In the genomic region with DNA sequence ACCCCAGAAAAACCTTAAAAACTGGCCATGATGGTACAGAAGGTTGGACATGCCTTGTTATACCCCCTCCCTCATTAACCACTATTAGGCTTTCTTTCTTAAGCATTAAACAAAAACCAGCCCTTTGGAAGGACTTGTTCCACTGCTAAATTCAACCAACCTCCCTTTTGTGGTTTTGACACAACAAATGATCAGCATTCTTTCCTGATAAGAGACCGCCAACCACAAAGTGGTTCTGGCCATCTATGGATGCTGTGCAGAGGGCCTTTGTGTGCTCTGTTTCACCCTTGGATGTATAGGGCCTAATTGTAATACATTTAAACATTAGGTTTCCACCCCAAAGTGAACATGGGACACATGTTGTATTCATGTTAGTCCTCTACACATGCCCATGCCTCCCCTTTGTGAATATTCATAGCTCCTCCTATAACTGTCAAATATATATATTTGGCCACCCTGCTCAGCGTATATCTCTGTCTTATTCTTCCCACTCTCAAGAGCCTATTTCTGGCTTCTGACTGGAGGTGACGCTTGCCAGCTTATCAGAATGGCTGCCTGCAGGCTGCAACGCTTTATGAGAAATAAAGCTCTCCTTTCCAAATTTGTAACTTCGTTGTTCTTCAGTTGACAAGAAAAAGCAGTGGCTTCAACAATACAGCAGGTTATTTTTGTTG, we compare ENCODE assay signal across 1 cellular context.
A peak's percentile ranks its signal among the peaks of the same experiment; 100 is the strongest.
TF ChIP-seq lines count a peak whose summit lies in the region.

No MANE protein-coding gene starts in this region.

TF ChIP-seq in K562, 482 proteins besides CTCF, POLR2A, EP300 and RAD21:
- no peak for TF ChIP-seq DMBX1 (CRISPR knock-in tag; IDR thresholded peaks at IDR 0.05; ENCODE audit: borderline replicate concordance)
- peak; percentile 59; the same call in 1 of the 2 replicates for TF ChIP-seq ESRRA (IDR thresholded peaks at IDR 0.05; ENCODE audit: borderline replicate concordance, low read depth)
- TF ChIP-seq, protein P1, sequence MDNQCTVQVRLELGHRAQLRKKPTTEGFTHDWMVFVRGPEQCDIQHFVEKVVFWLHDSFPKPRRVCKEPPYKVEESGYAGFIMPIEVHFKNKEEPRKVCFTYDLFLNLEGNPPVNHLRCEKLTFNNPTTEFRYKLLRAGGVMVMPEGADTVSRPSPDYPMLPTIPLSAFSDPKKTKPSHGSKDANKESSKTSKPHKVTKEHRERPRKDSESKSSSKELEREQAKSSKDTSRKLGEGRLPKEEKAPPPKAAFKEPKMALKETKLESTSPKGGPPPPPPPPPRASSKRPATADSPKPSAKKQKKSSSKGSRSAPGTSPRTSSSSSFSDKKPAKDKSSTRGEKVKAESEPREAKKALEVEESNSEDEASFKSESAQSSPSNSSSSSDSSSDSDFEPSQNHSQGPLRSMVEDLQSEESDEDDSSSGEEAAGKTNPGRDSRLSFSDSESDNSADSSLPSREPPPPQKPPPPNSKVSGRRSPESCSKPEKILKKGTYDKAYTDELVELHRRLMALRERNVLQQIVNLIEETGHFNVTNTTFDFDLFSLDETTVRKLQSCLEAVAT (IDR thresholded peaks at IDR 0.05): peak in 1 of 2 experiments; percentile 83; a peak in 2 of 4 replicates
- TF ChIP-seq TEAD4 (IDR thresholded peaks at IDR 0.05; ENCODE audit: low read length): peak; percentile 72
- no peak for TF ChIP-seq TEAD4 (CRISPR knock-in tag; IDR thresholded peaks at IDR 0.05; ENCODE audit: borderline replicate concordance)
- peak; percentile 31 to 91; a peak in 3 of 4 replicates for TF ChIP-seq TEAD1 (CRISPR knock-in tag; IDR thresholded peaks at IDR 0.05)
- TF ChIP-seq, protein P2, sequence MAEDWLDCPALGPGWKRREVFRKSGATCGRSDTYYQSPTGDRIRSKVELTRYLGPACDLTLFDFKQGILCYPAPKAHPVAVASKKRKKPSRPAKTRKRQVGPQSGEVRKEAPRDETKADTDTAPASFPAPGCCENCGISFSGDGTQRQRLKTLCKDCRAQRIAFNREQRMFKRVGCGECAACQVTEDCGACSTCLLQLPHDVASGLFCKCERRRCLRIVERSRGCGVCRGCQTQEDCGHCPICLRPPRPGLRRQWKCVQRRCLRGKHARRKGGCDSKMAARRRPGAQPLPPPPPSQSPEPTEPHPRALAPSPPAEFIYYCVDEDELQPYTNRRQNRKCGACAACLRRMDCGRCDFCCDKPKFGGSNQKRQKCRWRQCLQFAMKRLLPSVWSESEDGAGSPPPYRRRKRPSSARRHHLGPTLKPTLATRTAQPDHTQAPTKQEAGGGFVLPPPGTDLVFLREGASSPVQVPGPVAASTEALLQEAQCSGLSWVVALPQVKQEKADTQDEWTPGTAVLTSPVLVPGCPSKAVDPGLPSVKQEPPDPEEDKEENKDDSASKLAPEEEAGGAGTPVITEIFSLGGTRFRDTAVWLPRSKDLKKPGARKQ (CRISPR knock-in tag; IDR thresholded peaks at IDR 0.05): no peak
- TF ChIP-seq, protein P3, sequence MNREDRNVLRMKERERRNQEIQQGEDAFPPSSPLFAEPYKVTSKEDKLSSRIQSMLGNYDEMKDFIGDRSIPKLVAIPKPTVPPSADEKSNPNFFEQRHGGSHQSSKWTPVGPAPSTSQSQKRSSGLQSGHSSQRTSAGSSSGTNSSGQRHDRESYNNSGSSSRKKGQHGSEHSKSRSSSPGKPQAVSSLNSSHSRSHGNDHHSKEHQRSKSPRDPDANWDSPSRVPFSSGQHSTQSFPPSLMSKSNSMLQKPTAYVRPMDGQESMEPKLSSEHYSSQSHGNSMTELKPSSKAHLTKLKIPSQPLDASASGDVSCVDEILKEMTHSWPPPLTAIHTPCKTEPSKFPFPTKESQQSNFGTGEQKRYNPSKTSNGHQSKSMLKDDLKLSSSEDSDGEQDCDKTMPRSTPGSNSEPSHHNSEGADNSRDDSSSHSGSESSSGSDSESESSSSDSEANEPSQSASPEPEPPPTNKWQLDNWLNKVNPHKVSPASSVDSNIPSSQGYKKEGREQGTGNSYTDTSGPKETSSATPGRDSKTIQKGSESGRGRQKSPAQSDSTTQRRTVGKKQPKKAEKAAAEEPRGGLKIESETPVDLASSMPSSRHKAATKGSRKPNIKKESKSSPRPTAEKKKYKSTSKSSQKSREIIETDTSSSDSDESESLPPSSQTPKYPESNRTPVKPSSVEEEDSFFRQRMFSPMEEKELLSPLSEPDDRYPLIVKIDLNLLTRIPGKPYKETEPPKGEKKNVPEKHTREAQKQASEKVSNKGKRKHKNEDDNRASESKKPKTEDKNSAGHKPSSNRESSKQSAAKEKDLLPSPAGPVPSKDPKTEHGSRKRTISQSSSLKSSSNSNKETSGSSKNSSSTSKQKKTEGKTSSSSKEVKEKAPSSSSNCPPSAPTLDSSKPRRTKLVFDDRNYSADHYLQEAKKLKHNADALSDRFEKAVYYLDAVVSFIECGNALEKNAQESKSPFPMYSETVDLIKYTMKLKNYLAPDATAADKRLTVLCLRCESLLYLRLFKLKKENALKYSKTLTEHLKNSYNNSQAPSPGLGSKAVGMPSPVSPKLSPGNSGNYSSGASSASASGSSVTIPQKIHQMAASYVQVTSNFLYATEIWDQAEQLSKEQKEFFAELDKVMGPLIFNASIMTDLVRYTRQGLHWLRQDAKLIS (CRISPR knock-in tag; IDR thresholded peaks at IDR 0.05): no peak
